In the genomic region with DNA sequence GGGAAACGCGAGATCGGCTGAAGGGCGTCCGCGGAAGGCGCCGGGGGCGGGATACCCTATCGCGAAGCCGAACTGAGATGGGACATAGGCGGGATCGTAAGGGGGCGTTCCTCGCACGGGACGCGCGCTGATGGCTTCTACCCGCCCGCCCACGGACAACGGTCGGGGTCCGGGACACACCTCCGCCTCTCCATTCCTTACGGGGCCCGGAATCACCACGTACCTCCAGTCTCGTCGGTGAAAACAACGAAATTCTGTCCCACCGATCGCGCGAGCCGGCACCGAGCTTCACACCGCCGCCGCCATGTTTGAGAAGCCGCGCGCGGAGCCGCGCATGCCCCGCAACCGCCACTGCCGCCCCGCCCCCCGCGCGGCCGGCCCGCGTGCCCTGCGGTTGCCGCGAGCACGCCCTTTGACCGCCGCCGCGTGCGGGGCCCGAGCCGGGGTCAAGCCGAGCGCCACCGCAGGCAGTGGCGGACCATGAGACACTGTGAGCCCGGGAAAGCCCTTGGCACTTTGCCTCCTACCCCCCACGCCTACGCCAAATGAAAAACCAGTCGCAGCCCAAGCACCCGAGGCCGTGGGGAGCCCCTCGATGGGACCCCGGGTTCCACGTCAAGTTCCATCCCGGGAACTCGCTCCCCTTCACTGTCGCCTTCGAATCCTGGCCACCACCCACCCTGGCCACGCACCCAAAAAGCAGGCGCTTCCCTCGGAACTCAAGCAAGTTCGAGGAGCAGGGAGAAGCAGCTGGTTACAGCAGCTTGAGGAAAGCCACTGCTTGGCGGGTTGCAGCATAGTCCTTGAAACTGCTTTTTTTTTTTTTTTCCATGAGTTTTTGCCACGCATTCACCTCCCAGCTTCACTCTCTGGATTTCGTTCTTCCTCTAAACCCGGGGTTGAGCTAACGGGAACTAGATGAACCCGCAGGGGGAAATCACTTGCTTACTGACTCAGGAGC, we compare ENCODE assay signal across 1 cellular context.
TF ChIP-seq lines count a peak whose summit lies in the region.

Gene SCML2, minus strand, starts transcription at position 320 of the 961 bp plus-strand sequence. CDS start 20,617 bp downstream, outside the sequence.

TF ChIP-seq in K562, 482 proteins besides CTCF, POLR2A, EP300 and RAD21 (continued from another document and continues in another):
- TF ChIP-seq CUX1 (CRISPR knock-in tag; IDR thresholded peaks at IDR 0.05) (no peak), DMBX1 (CRISPR knock-in tag; IDR thresholded peaks at IDR 0.05; ENCODE audit: borderline replicate concordance) (no peak), YY1 (IDR thresholded peaks at IDR 0.05; ENCODE audit: borderline replicate concordance in 1 of 3, control insufficient read depth in 1 of 3, extremely low read depth in 1 of 3, insufficient read depth in 3 of 3, insufficient read length in 1 of 3, insufficient replicate concordance in 2 of 3, low read depth in 1 of 3, low read length in 2 of 3) (peak; percentile 62 to 91 (median 79)), PHF8 (IDR thresholded peaks at IDR 0.05; ENCODE audit: borderline replicate concordance, low read length) (peak; percentile 70; the same call in 1 of the 2 replicates), FOXP1 (CRISPR knock-in tag; IDR thresholded peaks at IDR 0.05) (no peak), CBX8 (IDR thresholded peaks at IDR 0.05; ENCODE audit: borderline replicate concordance, extremely low read depth, low read depth, low read length, poor library complexity, severe bottlenecking) (no peak), TCF7 (IDR thresholded peaks at IDR 0.05; ENCODE audit: borderline replicate concordance) (no peak), FOXK2 (conservative IDR thresholded peaks at IDR 0.05 in 1 of 2, IDR thresholded peaks at IDR 0.05 in 1 of 2; ENCODE audit: low read depth in 2 of 2) (no peak), TSC22D4 (tag; IDR thresholded peaks at IDR 0.05) (no peak), SREBF1 (IDR thresholded peaks at IDR 0.05; ENCODE audit: borderline replicate concordance, low read depth, low read length) (no peak), NR2F6 (CRISPR knock-in tag; IDR thresholded peaks at IDR 0.05) (peak; percentile 86; the same call in 1 of the 2 replicates), MIER1 (IDR thresholded peaks at IDR 0.05; ENCODE audit: low read depth) (0 out of 2 replicates have a peak, but pooled peaks have one; percentile 63), PRMT5 (CRISPR knock-in tag; IDR thresholded peaks at IDR 0.05) (no peak), YBX1 (IDR thresholded peaks at IDR 0.05) (no peak), RFX5 (IDR thresholded peaks at IDR 0.05; ENCODE audit: low read depth, low read length) (no peak), ZNF561 (CRISPR knock-in tag; conservative IDR thresholded peaks at IDR 0.05) (no peak), CREB1 (IDR thresholded peaks at IDR 0.05) (no peak), CREB1 (CRISPR knock-in tag; IDR thresholded peaks at IDR 0.05) (no peak), MAZ (CRISPR knock-in tag; conservative IDR thresholded peaks at IDR 0.05 in 1 of 2, IDR thresholded peaks at IDR 0.05 in 1 of 2) (no peak), ZNF12 (CRISPR knock-in tag; IDR thresholded peaks at IDR 0.05) (no peak), SNRNP70 (optimal IDR thresholded peaks at IDR 0.05; ENCODE audit: low read depth, low read length) (no peak), SRF (CRISPR knock-in tag; IDR thresholded peaks at IDR 0.05) (no peak), LEF1 (IDR thresholded peaks at IDR 0.05) (no peak), PTBP1 (IDR thresholded peaks at IDR 0.05; ENCODE audit: low read depth, low read length) (no peak), PRDM10 (IDR thresholded peaks at IDR 0.05; ENCODE audit: partially characterized antibody) (no peak), POU5F1 (IDR thresholded peaks at IDR 0.05; ENCODE audit: borderline replicate concordance, low read depth, low read length, partially characterized antibody) (no peak), ZNF785 (CRISPR knock-in tag; IDR thresholded peaks at IDR 0.05) (no peak), MEIS2 (IDR thresholded peaks at IDR 0.05; ENCODE audit: partially characterized antibody) (peak; percentile 5), RBM25 (IDR thresholded peaks at IDR 0.05; ENCODE audit: low read depth, low read length, severe bottlenecking) (no peak), PYGO2 (tag; IDR thresholded peaks at IDR 0.05) (no peak), GATAD2B (IDR thresholded peaks at IDR 0.05; ENCODE audit: borderline replicate concordance) (peak; percentile 89; the same call in 1 of the 2 replicates), FOXA3 (CRISPR knock-in tag; conservative IDR thresholded peaks at IDR 0.05 in 1 of 2, IDR thresholded peaks at IDR 0.05 in 1 of 2) (no peak), RBBP5 (IDR thresholded peaks at IDR 0.05; ENCODE audit: borderline replicate concordance, insufficient read depth, low read length, poor library complexity, severe bottlenecking) (peak; percentile 84), NFATC3 (IDR thresholded peaks at IDR 0.05) (no peak), BDP1 (IDR thresholded peaks at IDR 0.05; ENCODE audit: insufficient read depth, insufficient read length) (no peak), XRCC3 (IDR thresholded peaks at IDR 0.05) (no peak), SNIP1 (IDR thresholded peaks at IDR 0.05; ENCODE audit: low read depth) (no peak)
- TF ChIP-seq, protein P1, sequence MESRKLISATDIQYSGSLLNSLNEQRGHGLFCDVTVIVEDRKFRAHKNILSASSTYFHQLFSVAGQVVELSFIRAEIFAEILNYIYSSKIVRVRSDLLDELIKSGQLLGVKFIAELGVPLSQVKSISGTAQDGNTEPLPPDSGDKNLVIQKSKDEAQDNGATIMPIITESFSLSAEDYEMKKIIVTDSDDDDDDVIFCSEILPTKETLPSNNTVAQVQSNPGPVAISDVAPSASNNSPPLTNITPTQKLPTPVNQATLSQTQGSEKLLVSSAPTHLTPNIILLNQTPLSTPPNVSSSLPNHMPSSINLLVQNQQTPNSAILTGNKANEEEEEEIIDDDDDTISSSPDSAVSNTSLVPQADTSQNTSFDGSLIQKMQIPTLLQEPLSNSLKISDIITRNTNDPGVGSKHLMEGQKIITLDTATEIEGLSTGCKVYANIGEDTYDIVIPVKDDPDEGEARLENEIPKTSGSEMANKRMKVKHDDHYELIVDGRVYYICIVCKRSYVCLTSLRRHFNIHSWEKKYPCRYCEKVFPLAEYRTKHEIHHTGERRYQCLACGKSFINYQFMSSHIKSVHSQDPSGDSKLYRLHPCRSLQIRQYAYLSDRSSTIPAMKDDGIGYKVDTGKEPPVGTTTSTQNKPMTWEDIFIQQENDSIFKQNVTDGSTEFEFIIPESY (CRISPR knock-in tag; IDR thresholded peaks at IDR 0.05): peak; percentile 53; the same call in 1 of the 2 replicates
- TF ChIP-seq, protein P2, sequence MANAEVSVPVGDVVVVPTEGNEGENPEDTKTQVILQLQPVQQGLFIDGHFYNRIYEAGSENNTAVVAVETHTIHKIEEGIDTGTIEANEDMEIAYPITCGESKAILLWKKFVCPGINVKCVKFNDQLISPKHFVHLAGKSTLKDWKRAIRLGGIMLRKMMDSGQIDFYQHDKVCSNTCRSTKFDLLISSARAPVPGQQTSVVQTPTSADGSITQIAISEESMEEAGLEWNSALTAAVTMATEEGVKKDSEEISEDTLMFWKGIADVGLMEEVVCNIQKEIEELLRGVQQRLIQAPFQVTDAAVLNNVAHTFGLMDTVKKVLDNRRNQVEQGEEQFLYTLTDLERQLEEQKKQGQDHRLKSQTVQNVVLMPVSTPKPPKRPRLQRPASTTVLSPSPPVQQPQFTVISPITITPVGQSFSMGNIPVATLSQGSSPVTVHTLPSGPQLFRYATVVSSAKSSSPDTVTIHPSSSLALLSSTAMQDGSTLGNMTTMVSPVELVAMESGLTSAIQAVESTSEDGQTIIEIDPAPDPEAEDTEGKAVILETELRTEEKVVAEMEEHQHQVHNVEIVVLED (CRISPR knock-in tag; IDR thresholded peaks at IDR 0.05): peak; percentile 72
- TF ChIP-seq, protein P3, sequence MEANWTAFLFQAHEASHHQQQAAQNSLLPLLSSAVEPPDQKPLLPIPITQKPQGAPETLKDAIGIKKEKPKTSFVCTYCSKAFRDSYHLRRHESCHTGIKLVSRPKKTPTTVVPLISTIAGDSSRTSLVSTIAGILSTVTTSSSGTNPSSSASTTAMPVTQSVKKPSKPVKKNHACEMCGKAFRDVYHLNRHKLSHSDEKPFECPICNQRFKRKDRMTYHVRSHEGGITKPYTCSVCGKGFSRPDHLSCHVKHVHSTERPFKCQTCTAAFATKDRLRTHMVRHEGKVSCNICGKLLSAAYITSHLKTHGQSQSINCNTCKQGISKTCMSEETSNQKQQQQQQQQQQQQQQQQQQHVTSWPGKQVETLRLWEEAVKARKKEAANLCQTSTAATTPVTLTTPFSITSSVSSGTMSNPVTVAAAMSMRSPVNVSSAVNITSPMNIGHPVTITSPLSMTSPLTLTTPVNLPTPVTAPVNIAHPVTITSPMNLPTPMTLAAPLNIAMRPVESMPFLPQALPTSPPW (CRISPR knock-in tag; IDR thresholded peaks at IDR 0.05): no peak
- TF ChIP-seq, protein P4, sequence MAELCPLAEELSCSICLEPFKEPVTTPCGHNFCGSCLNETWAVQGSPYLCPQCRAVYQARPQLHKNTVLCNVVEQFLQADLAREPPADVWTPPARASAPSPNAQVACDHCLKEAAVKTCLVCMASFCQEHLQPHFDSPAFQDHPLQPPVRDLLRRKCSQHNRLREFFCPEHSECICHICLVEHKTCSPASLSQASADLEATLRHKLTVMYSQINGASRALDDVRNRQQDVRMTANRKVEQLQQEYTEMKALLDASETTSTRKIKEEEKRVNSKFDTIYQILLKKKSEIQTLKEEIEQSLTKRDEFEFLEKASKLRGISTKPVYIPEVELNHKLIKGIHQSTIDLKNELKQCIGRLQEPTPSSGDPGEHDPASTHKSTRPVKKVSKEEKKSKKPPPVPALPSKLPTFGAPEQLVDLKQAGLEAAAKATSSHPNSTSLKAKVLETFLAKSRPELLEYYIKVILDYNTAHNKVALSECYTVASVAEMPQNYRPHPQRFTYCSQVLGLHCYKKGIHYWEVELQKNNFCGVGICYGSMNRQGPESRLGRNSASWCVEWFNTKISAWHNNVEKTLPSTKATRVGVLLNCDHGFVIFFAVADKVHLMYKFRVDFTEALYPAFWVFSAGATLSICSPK (IDR thresholded peaks at IDR 0.05; ENCODE audit: borderline replicate concordance): no peak
- TF ChIP-seq, protein P5, sequence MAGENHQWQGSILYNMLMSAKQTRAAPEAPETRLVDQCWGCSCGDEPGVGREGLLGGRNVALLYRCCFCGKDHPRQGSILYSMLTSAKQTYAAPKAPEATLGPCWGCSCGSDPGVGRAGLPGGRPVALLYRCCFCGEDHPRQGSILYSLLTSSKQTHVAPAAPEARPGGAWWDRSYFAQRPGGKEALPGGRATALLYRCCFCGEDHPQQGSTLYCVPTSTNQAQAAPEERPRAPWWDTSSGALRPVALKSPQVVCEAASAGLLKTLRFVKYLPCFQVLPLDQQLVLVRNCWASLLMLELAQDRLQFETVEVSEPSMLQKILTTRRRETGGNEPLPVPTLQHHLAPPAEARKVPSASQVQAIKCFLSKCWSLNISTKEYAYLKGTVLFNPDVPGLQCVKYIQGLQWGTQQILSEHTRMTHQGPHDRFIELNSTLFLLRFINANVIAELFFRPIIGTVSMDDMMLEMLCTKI (IDR thresholded peaks at IDR 0.05; ENCODE audit: partially characterized antibody): no peak
